Comparison of ENCODE assay signal across 1 cellular context in the genomic region with DNA sequence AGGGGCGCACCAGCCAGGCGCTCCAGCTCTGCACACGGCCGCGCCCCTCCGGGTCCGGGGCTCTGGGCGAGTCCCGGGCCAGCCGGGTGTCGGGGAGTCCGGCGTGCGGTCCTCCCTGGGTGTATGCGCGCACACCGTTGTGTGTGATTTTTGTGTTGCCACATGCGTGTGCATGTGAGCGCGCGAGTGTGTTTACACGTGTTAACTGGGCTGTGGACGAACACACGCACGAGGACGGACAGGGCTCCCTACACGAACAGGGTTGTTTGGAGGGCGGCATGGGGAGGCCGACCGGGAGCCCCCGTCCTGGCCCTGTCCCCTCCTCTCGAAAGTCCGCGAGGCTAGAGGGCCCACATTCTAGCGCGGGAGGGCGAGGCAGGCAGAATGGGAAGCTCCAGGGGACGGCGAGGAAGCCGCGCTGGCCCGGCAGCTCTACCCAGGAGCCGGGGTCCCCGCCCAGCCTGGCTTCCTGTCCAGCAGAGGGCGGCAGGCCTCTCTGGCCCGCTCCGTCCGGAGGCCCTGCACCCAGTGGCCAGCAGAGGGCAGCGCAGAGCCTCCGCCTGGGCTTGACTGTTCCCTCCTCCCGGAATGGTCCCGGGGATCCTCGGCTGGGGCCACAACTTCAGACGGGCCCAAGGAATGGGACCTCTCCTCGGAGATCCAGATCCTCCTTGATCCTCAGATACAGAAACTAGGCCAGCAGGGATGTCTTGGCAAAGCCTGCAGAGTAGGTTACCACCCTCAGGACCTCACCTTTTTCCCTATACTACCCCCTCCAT.
TF ChIP-seq lines count a peak whose summit lies in the region.

No MANE protein-coding gene starts in this region.

TF ChIP-seq in HEK293, 187 proteins besides CTCF, POLR2A, EP300 and RAD21 (continued from another document and continues in another):
- no peak for TF ChIP-seq ZNF701 (tag by site-specific recombination; IDR thresholded peaks at IDR 0.05)
- TF ChIP-seq ZNF175 (tag by site-specific recombination; IDR thresholded peaks at IDR 0.05): no peak
- TF ChIP-seq KLF16 (tag by site-specific recombination; IDR thresholded peaks at IDR 0.05): peak; percentile 82; the same call in 1 of the 2 replicates
- peak; percentile 97 for TF ChIP-seq ZNF660 (tag by site-specific recombination; IDR thresholded peaks at IDR 0.05)
- peak; percentile 79 for TF ChIP-seq ZBTB17 (tag by site-specific recombination; IDR thresholded peaks at IDR 0.05)
- no peak for TF ChIP-seq ZNF621 (tag by site-specific recombination; IDR thresholded peaks at IDR 0.05)
- TF ChIP-seq TRIM28 (IDR thresholded peaks at IDR 0.05; ENCODE audit: borderline replicate concordance, low read length): peak; percentile 36; the same call in 1 of the 2 replicates
- no peak for TF ChIP-seq ZNF394 (tag by site-specific recombination; IDR thresholded peaks at IDR 0.05; ENCODE audit: borderline replicate concordance)
- TF ChIP-seq, protein P1, sequence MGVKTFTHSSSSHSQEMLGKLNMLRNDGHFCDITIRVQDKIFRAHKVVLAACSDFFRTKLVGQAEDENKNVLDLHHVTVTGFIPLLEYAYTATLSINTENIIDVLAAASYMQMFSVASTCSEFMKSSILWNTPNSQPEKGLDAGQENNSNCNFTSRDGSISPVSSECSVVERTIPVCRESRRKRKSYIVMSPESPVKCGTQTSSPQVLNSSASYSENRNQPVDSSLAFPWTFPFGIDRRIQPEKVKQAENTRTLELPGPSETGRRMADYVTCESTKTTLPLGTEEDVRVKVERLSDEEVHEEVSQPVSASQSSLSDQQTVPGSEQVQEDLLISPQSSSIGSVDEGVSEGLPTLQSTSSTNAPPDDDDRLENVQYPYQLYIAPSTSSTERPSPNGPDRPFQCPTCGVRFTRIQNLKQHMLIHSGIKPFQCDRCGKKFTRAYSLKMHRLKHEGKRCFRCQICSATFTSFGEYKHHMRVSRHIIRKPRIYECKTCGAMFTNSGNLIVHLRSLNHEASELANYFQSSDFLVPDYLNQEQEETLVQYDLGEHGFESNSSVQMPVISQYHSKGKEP (tag by site-specific recombination; IDR thresholded peaks at IDR 0.05): 0 out of 2 replicates have a peak, but pooled peaks have one; percentile 43
- TF ChIP-seq, protein P2, sequence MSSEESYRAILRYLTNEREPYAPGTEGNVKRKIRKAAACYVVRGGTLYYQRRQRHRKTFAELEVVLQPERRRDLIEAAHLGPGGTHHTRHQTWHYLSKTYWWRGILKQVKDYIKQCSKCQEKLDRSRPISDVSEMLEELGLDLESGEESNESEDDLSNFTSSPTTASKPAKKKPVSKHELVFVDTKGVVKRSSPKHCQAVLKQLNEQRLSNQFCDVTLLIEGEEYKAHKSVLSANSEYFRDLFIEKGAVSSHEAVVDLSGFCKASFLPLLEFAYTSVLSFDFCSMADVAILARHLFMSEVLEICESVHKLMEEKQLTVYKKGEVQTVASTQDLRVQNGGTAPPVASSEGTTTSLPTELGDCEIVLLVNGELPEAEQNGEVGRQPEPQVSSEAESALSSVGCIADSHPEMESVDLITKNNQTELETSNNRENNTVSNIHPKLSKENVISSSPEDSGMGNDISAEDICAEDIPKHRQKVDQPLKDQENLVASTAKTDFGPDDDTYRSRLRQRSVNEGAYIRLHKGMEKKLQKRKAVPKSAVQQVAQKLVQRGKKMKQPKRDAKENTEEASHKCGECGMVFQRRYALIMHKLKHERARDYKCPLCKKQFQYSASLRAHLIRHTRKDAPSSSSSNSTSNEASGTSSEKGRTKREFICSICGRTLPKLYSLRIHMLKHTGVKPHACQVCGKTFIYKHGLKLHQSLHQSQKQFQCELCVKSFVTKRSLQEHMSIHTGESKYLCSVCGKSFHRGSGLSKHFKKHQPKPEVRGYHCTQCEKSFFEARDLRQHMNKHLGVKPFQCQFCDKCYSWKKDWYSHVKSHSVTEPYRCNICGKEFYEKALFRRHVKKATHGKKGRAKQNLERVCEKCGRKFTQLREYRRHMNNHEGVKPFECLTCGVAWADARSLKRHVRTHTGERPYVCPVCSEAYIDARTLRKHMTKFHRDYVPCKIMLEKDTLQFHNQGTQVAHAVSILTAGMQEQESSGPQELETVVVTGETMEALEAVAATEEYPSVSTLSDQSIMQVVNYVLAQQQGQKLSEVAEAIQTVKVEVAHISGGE (tag by site-specific recombination; conservative IDR thresholded peaks at IDR 0.05; ENCODE audit: low read depth): peak; percentile 47
- TF ChIP-seq ZNF776 (tag by site-specific recombination; IDR thresholded peaks at IDR 0.05; ENCODE audit: borderline replicate concordance): no peak
- TF ChIP-seq PRDM1 (tag by site-specific recombination; IDR thresholded peaks at IDR 0.05): no peak
- no peak for TF ChIP-seq YY2 (tag by site-specific recombination; IDR thresholded peaks at IDR 0.05)
- TF ChIP-seq, protein P3, sequence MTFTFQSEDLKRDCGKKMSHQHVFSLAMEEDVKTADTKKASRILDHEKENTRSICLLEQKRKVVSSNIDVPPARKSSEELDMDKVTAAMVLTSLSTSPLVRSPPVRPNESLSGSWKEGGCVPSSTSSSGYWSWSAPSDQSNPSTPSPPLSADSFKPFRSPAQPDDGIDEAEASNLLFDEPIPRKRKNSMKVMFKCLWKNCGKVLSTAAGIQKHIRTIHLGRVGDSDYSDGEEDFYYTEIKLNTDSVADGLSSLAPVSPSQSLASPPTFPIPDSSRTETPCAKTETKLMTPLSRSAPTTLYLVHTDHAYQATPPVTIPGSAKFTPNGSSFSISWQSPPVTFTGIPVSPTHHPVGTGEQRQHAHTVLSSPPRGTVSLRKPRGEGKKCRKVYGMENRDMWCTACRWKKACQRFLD (tag by site-specific recombination; IDR thresholded peaks at IDR 0.05): no peak
- no peak for TF ChIP-seq ZNF560 (tag by site-specific recombination; IDR thresholded peaks at IDR 0.05; ENCODE audit: borderline replicate concordance)
- TF ChIP-seq ZNF654 (tag by site-specific recombination; IDR thresholded peaks at IDR 0.05; ENCODE audit: low read depth): no peak; the same call in 1 of the 2 replicates
- TF ChIP-seq, protein P4, sequence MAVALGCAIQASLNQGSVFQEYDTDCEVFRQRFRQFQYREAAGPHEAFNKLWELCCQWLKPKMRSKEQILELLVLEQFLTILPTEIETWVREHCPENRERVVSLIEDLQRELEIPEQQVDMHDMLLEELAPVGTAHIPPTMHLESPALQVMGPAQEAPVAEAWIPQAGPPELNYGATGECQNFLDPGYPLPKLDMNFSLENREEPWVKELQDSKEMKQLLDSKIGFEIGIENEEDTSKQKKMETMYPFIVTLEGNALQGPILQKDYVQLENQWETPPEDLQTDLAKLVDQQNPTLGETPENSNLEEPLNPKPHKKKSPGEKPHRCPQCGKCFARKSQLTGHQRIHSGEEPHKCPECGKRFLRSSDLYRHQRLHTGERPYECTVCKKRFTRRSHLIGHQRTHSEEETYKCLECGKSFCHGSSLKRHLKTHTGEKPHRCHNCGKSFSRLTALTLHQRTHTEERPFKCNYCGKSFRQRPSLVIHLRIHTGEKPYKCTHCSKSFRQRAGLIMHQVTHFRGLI (tag by site-specific recombination; IDR thresholded peaks at IDR 0.05): no peak; the same call in 1 of the 2 replicates
- TF ChIP-seq OVOL3 (tag by site-specific recombination; IDR thresholded peaks at IDR 0.05): no peak
- TF ChIP-seq BCL11B (tag by site-specific recombination; IDR thresholded peaks at IDR 0.05; ENCODE audit: low read depth): peak; percentile 93
- peak; percentile 54 for TF ChIP-seq SP3 (tag by site-specific recombination; IDR thresholded peaks at IDR 0.05)
- TF ChIP-seq, protein P5, sequence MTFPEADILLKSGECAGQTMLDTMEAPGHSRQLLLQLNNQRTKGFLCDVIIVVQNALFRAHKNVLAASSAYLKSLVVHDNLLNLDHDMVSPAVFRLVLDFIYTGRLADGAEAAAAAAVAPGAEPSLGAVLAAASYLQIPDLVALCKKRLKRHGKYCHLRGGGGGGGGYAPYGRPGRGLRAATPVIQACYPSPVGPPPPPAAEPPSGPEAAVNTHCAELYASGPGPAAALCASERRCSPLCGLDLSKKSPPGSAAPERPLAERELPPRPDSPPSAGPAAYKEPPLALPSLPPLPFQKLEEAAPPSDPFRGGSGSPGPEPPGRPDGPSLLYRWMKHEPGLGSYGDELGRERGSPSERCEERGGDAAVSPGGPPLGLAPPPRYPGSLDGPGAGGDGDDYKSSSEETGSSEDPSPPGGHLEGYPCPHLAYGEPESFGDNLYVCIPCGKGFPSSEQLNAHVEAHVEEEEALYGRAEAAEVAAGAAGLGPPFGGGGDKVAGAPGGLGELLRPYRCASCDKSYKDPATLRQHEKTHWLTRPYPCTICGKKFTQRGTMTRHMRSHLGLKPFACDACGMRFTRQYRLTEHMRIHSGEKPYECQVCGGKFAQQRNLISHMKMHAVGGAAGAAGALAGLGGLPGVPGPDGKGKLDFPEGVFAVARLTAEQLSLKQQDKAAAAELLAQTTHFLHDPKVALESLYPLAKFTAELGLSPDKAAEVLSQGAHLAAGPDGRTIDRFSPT (tag by site-specific recombination; IDR thresholded peaks at IDR 0.05): no peak; the same call in 1 of the 2 replicates
- TF ChIP-seq ZFHX2 (tag by site-specific recombination; conservative IDR thresholded peaks at IDR 0.05): 0 out of 2 replicates have a peak, but pooled peaks have one; percentile 4
- peak; percentile 73 for TF ChIP-seq GLIS1 (tag by site-specific recombination; IDR thresholded peaks at IDR 0.05)
- TF ChIP-seq WT1 (tag by site-specific recombination; IDR thresholded peaks at IDR 0.05): no peak; the same call in 1 of the 2 replicates
- TF ChIP-seq ZNF610 (tag by site-specific recombination; IDR thresholded peaks at IDR 0.05; ENCODE audit: borderline replicate concordance): no peak
- TF ChIP-seq ZNF426 (tag by site-specific recombination; IDR thresholded peaks at IDR 0.05): no peak
- peak; percentile 40; the same call in 1 of the 2 replicates for TF ChIP-seq ZNF184 (tag by site-specific recombination; IDR thresholded peaks at IDR 0.05)
- TF ChIP-seq, protein P6, sequence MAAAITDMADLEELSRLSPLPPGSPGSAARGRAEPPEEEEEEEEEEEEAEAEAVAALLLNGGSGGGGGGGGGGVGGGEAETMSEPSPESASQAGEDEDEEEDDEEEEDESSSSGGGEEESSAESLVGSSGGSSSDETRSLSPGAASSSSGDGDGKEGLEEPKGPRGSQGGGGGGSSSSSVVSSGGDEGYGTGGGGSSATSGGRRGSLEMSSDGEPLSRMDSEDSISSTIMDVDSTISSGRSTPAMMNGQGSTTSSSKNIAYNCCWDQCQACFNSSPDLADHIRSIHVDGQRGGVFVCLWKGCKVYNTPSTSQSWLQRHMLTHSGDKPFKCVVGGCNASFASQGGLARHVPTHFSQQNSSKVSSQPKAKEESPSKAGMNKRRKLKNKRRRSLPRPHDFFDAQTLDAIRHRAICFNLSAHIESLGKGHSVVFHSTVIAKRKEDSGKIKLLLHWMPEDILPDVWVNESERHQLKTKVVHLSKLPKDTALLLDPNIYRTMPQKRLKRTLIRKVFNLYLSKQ (tag by site-specific recombination; IDR thresholded peaks at IDR 0.05; ENCODE audit: borderline replicate concordance): no peak
- TF ChIP-seq ZNF510 (tag by site-specific recombination; IDR thresholded peaks at IDR 0.05; ENCODE audit: insufficient replicate concordance): no peak
- peak; percentile 52 for TF ChIP-seq ZNF341 (tag by site-specific recombination; IDR thresholded peaks at IDR 0.05; ENCODE audit: low read depth)
- TF ChIP-seq ZBTB21 (tag by site-specific recombination; IDR thresholded peaks at IDR 0.05): peak; percentile 5; the same call in 1 of the 2 replicates
- TF ChIP-seq ZNF292 (tag by site-specific recombination; IDR thresholded peaks at IDR 0.05; ENCODE audit: borderline replicate concordance, low read depth): no peak
- TF ChIP-seq KLF1 (tag by site-specific recombination; IDR thresholded peaks at IDR 0.05): peak; percentile 71; the same call in 1 of the 2 replicates
- no peak for TF ChIP-seq ZNF133 (tag by site-specific recombination; IDR thresholded peaks at IDR 0.05)
- no peak for TF ChIP-seq ZNF302 (tag by site-specific recombination; IDR thresholded peaks at IDR 0.05; ENCODE audit: low read depth)
- TF ChIP-seq PATZ1 (tag by site-specific recombination; IDR thresholded peaks at IDR 0.05): peak; percentile 92
- peak; percentile 80 for TF ChIP-seq SP7 (tag by site-specific recombination; IDR thresholded peaks at IDR 0.05)
- no peak for TF ChIP-seq ZNF623 (tag by site-specific recombination; IDR thresholded peaks at IDR 0.05)
- no peak for TF ChIP-seq ZIC2 (tag by site-specific recombination; IDR thresholded peaks at IDR 0.05)
- TF ChIP-seq ZNF391 (tag by site-specific recombination; IDR thresholded peaks at IDR 0.05; ENCODE audit: borderline replicate concordance, low read depth): 0 out of 2 replicates have a peak, but pooled peaks have one; percentile 30
- no peak for TF ChIP-seq ELK4 (IDR thresholded peaks at IDR 0.05; ENCODE audit: borderline replicate concordance, low read depth, low read length)
- TF ChIP-seq EGR2 (tag by site-specific recombination; IDR thresholded peaks at IDR 0.05; ENCODE audit: low read depth): no peak
- TF ChIP-seq BCL6B (tag by site-specific recombination; IDR thresholded peaks at IDR 0.05): no peak
- no peak for TF ChIP-seq ZNF274 (IDR thresholded peaks at IDR 0.05; ENCODE audit: low read length)
- no peak for TF ChIP-seq ZNF274 (tag by site-specific recombination; IDR thresholded peaks at IDR 0.05; ENCODE audit: borderline replicate concordance)
